Comparison of ENCODE assay signal across 1 cellular context in genomic region chr3:197574396-197574981, GRCh38. TPM values are rescaled to one million over a fixed set of nuclear protein-coding genes. Genes with fewer than 3 reads are reported as not detected.
"Had no signal": no experiment of that assay in that cellular context is flagged by ENCODE, and none has a peak within 500 bp of the region (broad histone marks: within the 10 kb centered on the region; RNA-seq: fewer than 3 reads in every experiment).

No MANE protein-coding gene starts in this region.

RNA-seq across cellular contexts. Expression of gene BDH1, which starts 18.7 kb away (rescaled TPM):
- total RNA-seq: ascending aorta had no signal
